ENCODE assay signal across 22 cellular contexts in genomic region chr2:236587861-236588495, GRCh38.
"Had no signal": no experiment of that assay in that cellular context is flagged by ENCODE, and none has a peak within 500 bp of the region (broad histone marks: within the 10 kb centered on the region; RNA-seq: fewer than 3 reads in every experiment).

No MANE protein-coding gene starts in this region.

- H3K4me3 ChIP-seq: heart right ventricle, lung, pancreas, right lobe of liver, stomach, thyroid gland had no signal

- H3K9me3 ChIP-seq: pancreas, right lobe of liver, stomach, thyroid gland had no signal

- H3K36me3 ChIP-seq: right lobe of liver had no signal

- H3K4me1 Mint-ChIP-seq: natural killer cell; stimulated activated effector memory CD8-positive, alpha-beta T cell treated with anti-CD3 and anti-CD28 coated beads, Interleukin-12 subunit alpha, Interleukin-12 subunit beta, amount 100 ng/mL, for 72 hours had no signal

- H3K27ac ChIP-seq: heart right ventricle, pancreas, right lobe of liver, stomach, thyroid gland had no signal

- DNase-seq: cortex of kidney; effector memory CD8-positive, alpha-beta T cell; foreskin fibroblast; glutamatergic neuron; heart right ventricle; hypothalamus; left ventricle myocardium superior; natural killer cell; occipital lobe; pancreas; right lobe of liver; small intestine; stimulated activated CD4-positive, alpha-beta T cell treated with anti-CD3 and anti-CD28 coated beads, Interleukin-15, amount 100 ng/mL, for 24 hours; stimulated activated CD4-positive, alpha-beta T cell treated with anti-CD3 and anti-CD28 coated beads, Interleukin-4, amount 100 ng/mL, for 24 hours; stimulated activated naive CD4-positive, alpha-beta T cell treated with Interleukin-2 at 50 U/mL for 16 hours; stomach; thyroid gland; trophoblast cell had no signal

- H3K36me3 Mint-ChIP-seq: natural killer cell; stimulated activated effector memory CD8-positive, alpha-beta T cell treated with anti-CD3 and anti-CD28 coated beads, Interleukin-12 subunit alpha, Interleukin-12 subunit beta, amount 100 ng/mL, for 72 hours had no signal

- H3K27me3 ChIP-seq: heart right ventricle, pancreas, right lobe of liver, stomach, thyroid gland had no signal

- H3K27me3 Mint-ChIP-seq: effector memory CD8-positive, alpha-beta T cell had no signal

- ATAC-seq: effector memory CD8-positive, alpha-beta T cell; heart right ventricle; left ventricle myocardium superior; natural killer cell; pancreas; stimulated activated effector memory CD8-positive, alpha-beta T cell treated with anti-CD3 and anti-CD28 coated beads, Interleukin-12 subunit alpha, Interleukin-12 subunit beta, amount 100 ng/mL, for 72 hours had no signal

- H3K27ac Mint-ChIP-seq: effector memory CD8-positive, alpha-beta T cell; memory B cell; natural killer cell; stimulated activated effector memory CD8-positive, alpha-beta T cell treated with anti-CD3 and anti-CD28 coated beads, Interleukin-12 subunit alpha, Interleukin-12 subunit beta, amount 100 ng/mL, for 72 hours had no signal

- H3K4me1 ChIP-seq: pancreas, right lobe of liver had no signal

- FAIRE-seq: keratinocyte, pancreas, small intestine had no signal

- H3K9me3 Mint-ChIP-seq: effector memory CD8-positive, alpha-beta T cell; natural killer cell; stimulated activated effector memory CD8-positive, alpha-beta T cell treated with anti-CD3 and anti-CD28 coated beads, Interleukin-12 subunit alpha, Interleukin-12 subunit beta, amount 100 ng/mL, for 72 hours had no signal

- H3K4me3 Mint-ChIP-seq: effector memory CD8-positive, alpha-beta T cell; memory B cell; natural killer cell; stimulated activated effector memory CD8-positive, alpha-beta T cell treated with anti-CD3 and anti-CD28 coated beads, Interleukin-12 subunit alpha, Interleukin-12 subunit beta, amount 100 ng/mL, for 72 hours had no signal
